Comparison of ENCODE assay signal across 19 cellular contexts in the genomic region with DNA sequence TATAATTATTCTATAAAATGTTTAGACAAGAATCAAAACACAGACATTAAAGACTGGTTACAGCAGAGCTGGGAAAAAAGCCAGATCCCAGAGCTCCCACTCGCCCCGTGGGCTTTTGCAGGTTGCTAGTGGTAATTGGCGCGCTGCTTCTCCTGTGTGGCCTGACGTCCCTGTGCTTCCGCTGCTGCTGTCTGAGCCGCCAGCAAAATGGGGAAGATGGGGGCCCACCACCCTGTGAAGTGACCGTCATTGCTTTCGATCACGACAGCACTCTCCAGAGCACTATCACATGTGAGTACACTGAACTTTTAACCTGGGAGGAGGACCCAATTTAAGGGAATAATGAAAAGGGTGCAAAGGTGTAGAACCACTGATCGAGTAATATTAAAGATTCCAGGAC. TPM values are rescaled to one million over a fixed set of nuclear protein-coding genes. Genes with fewer than 3 reads are reported as not detected.
DNase-seq lines count a peak whose midpoint lies in the region; ATAC-seq and TF ChIP-seq lines count a peak whose summit lies in the region.
"Had no signal": no experiment of that assay in that cellular context is flagged by ENCODE, and none has a peak within 500 bp of the region (broad histone marks: within the 10 kb centered on the region; RNA-seq: fewer than 3 reads in every experiment).

No MANE protein-coding gene starts in this region.

- H3K4me3 ChIP-seq in NB4 (ENCODE audit: low read depth, low read length) (no peak overlapping the region), H7 (ENCODE audit: insufficient read depth, low read depth, low read length) (no peak overlapping the region)
- H3K4me3 ChIP-seq: A549, Peyer's patch had no signal

- no peak overlapping the region for H3K27ac Mint-ChIP-seq in activated naive CD8-positive, alpha-beta T cell treated with anti-CD3 and anti-CD28 coated beads for 36 hours
- H3K27ac Mint-ChIP-seq: activated CD4-positive, alpha-beta T cell treated with anti-CD3 and anti-CD28 coated beads, Interleukin-2, amount 10 ng/mL, durations not matched to agents 7 days and 5 days; activated T-helper 2 cell treated with anti-CD3 and anti-CD28 coated beads, Interferon-gamma antibody, Interleukin-2, Interleukin-4, amounts not matched to agents 10 μg/mL and 5 μg/mL and 100 μg/mL, durations not matched to agents 14 hours and 24 hours and 36 hours; T-helper 17 cell had no signal

- TF ChIP-seq POLR2A in NB4 (IDR thresholded peaks at IDR 0.05; ENCODE audit: extremely low read depth, insufficient read length) = no peak

- H3K36me3 ChIP-seq in H7 (replicated peaks; ENCODE audit: control insufficient read depth, insufficient read depth, low read length) = no peaks in the 10 kb centered on the region
- H3K36me3 ChIP-seq: Peyer's patch had no signal

- DNase-seq in Ammon's horn (ENCODE audit: low spot score) = peak; percentile 83
- peak; percentile 16 for DNase-seq in NB4 (ENCODE audit: low read depth)
- peak; percentile 57 for DNase-seq in Right ventricle myocardium superior
- peak; percentile 42 for DNase-seq in mucosa of gallbladder (ENCODE audit: low spot score)
- DNase-seq in activated naive CD8-positive, alpha-beta T cell treated with anti-CD3 and anti-CD28 coated beads for 36 hours = no peak
- no peak for DNase-seq in dedifferentiated amniotic fluid mesenchymal stem cell (ENCODE audit: extremely low spot score)
- no peak for DNase-seq in H7
- DNase-seq: activated CD4-positive, alpha-beta T cell treated with anti-CD3 and anti-CD28 coated beads, Interleukin-2, amount 10 ng/mL, durations not matched to agents 7 days and 5 days; DMS153; effector CD8-positive, alpha-beta T cell; foreskin fibroblast; islet precursor cell; NCI-H2227 treated with DMSO at 0.1 percent for 48 hours; T-helper 17 cell; trophoblast cell had no signal

- no peak overlapping the region for H3K4me3 Mint-ChIP-seq in activated naive CD8-positive, alpha-beta T cell treated with anti-CD3 and anti-CD28 coated beads for 36 hours
- H3K4me3 Mint-ChIP-seq: activated CD4-positive, alpha-beta T cell treated with anti-CD3 and anti-CD28 coated beads, Interleukin-2, amount 10 ng/mL, durations not matched to agents 7 days and 5 days; T-helper 17 cell had no signal

- H3K9me3 Mint-ChIP-seq in activated naive CD8-positive, alpha-beta T cell treated with anti-CD3 and anti-CD28 coated beads for 36 hours = no peaks in the 10 kb centered on the region
- H3K9me3 Mint-ChIP-seq: activated CD4-positive, alpha-beta T cell treated with anti-CD3 and anti-CD28 coated beads, Interleukin-2, amount 10 ng/mL, durations not matched to agents 7 days and 5 days; activated T-helper 2 cell treated with anti-CD3 and anti-CD28 coated beads, Interferon-gamma antibody, Interleukin-2, Interleukin-4, amounts not matched to agents 10 μg/mL and 5 μg/mL and 100 μg/mL, durations not matched to agents 14 hours and 24 hours and 36 hours had no signal

- no peaks in the 10 kb centered on the region for H3K36me3 Mint-ChIP-seq in activated naive CD8-positive, alpha-beta T cell treated with anti-CD3 and anti-CD28 coated beads for 36 hours

- H3K27me3 Mint-ChIP-seq in activated naive CD8-positive, alpha-beta T cell treated with anti-CD3 and anti-CD28 coated beads for 36 hours = peaks cover 34% of the 10 kb centered on the region

- TF ChIP-seq CTCF in NB4 (IDR thresholded peaks at IDR 0.05; ENCODE audit: low read depth, low read length) = no peak

- intact Hi-C loops in Right ventricle myocardium superior (cut with DNase I) = no loop called here

- peaks cover 8% of the 10 kb centered on the region for H3K4me1 Mint-ChIP-seq in activated naive CD8-positive, alpha-beta T cell treated with anti-CD3 and anti-CD28 coated beads for 36 hours

- peak; percentile 40 for ATAC-seq in Right ventricle myocardium superior (ENCODE audit: poor library complexity)
- ATAC-seq in GM21619 (IDR thresholded peaks at IDR 0.05; ENCODE audit: unreplicated experiment) = no peak
- ATAC-seq: A549, T-helper 17 cell had no signal

- no peaks in the 10 kb centered on the region for H3K27me3 ChIP-seq in H7 (ENCODE audit: control insufficient read depth, insufficient read depth, low read length)
- H3K27me3 ChIP-seq: Peyer's patch had no signal

RNA-seq across cellular contexts. Expression of a gene that starts 7.5 kb away (rescaled TPM):
- not detected for total RNA-seq in Right ventricle myocardium superior
- total RNA-seq in mucosa of gallbladder = 0.86 TPM
- not detected for total RNA-seq in activated naive CD8-positive, alpha-beta T cell treated with anti-CD3 and anti-CD28 coated beads for 36 hours
- not detected in 2 replicates for total RNA-seq in H7 (2014; rRNA removed; shearing (Covaris generic))
- total RNA-seq: activated CD4-positive, alpha-beta T cell treated with anti-CD3 and anti-CD28 coated beads, Interleukin-2, amount 10 ng/mL, durations not matched to agents 7 days and 5 days; activated T-helper 2 cell treated with anti-CD3 and anti-CD28 coated beads, Interferon-gamma antibody, Interleukin-2, Interleukin-4, amounts not matched to agents 10 μg/mL and 5 μg/mL and 100 μg/mL, durations not matched to agents 14 hours and 24 hours and 36 hours; Peyer's patch; T-helper 17 cell had no signal

RNA-seq across cellular contexts. Expression of a gene that starts 14.4 kb away (rescaled TPM):
- 0.35 TPM for total RNA-seq in Right ventricle myocardium superior
- total RNA-seq in mucosa of gallbladder = 10.1 TPM
- not detected for total RNA-seq in activated naive CD8-positive, alpha-beta T cell treated with anti-CD3 and anti-CD28 coated beads for 36 hours
- not detected in 2 replicates for total RNA-seq in H7 (2014; rRNA removed; shearing (Covaris generic))
- total RNA-seq: activated CD4-positive, alpha-beta T cell treated with anti-CD3 and anti-CD28 coated beads, Interleukin-2, amount 10 ng/mL, durations not matched to agents 7 days and 5 days; activated T-helper 2 cell treated with anti-CD3 and anti-CD28 coated beads, Interferon-gamma antibody, Interleukin-2, Interleukin-4, amounts not matched to agents 10 μg/mL and 5 μg/mL and 100 μg/mL, durations not matched to agents 14 hours and 24 hours and 36 hours; Peyer's patch had no signal

RNA-seq across cellular contexts. Expression of a gene that starts 26.4 kb away (rescaled TPM):
- 278 TPM for total RNA-seq in Right ventricle myocardium superior
- 154 TPM for total RNA-seq in mucosa of gallbladder
- 1 to 10 TPM; 6.0 to 7.2 TPM for total RNA-seq in activated naive CD8-positive, alpha-beta T cell treated with anti-CD3 and anti-CD28 coated beads for 36 hours
- 98.7 and 118 TPM in 2 replicates for total RNA-seq in H7 (2014; rRNA removed; shearing (Covaris generic))

RNA-seq across cellular contexts. Expression of a gene that starts 56.3 kb away (rescaled TPM):
- total RNA-seq in Right ventricle myocardium superior = 2.3 TPM
- total RNA-seq in mucosa of gallbladder = 10.8 TPM
- total RNA-seq in activated naive CD8-positive, alpha-beta T cell treated with anti-CD3 and anti-CD28 coated beads for 36 hours = not detected
- total RNA-seq in H7 (2014; rRNA removed; shearing (Covaris generic)) = 0.07 TPM in 2 replicates
- total RNA-seq: activated CD4-positive, alpha-beta T cell treated with anti-CD3 and anti-CD28 coated beads, Interleukin-2, amount 10 ng/mL, durations not matched to agents 7 days and 5 days; activated T-helper 2 cell treated with anti-CD3 and anti-CD28 coated beads, Interferon-gamma antibody, Interleukin-2, Interleukin-4, amounts not matched to agents 10 μg/mL and 5 μg/mL and 100 μg/mL, durations not matched to agents 14 hours and 24 hours and 36 hours had no signal

Comparison
In these comparisons a context has a peak if more than half of its experiments do, and no peak if none do; other contexts are left out.
1. DNase-seq: peak in Ammon's horn (single experiment), NB4 (single experiment), Right ventricle myocardium superior (single experiment) and mucosa of gallbladder (single experiment); none in activated naive CD8-positive, alpha-beta T cell treated with anti-CD3 and anti-CD28 coated beads for 36 hours (single experiment), dedifferentiated amniotic fluid mesenchymal stem cell (single experiment) and H7 (single experiment).
2. RNA of a gene that starts 26.4 kb away (total RNA-seq): 278 TPM in Right ventricle myocardium superior (single experiment), 154 TPM in mucosa of gallbladder (single experiment) and 98.7 to 118 TPM in H7; 6.0 to 7.2 TPM in activated naive CD8-positive, alpha-beta T cell treated with anti-CD3 and anti-CD28 coated beads for 36 hours; every median in the first group is over 10 times any median in the second.